8 cellular contexts compared by ENCODE assay signal in the genomic region with DNA sequence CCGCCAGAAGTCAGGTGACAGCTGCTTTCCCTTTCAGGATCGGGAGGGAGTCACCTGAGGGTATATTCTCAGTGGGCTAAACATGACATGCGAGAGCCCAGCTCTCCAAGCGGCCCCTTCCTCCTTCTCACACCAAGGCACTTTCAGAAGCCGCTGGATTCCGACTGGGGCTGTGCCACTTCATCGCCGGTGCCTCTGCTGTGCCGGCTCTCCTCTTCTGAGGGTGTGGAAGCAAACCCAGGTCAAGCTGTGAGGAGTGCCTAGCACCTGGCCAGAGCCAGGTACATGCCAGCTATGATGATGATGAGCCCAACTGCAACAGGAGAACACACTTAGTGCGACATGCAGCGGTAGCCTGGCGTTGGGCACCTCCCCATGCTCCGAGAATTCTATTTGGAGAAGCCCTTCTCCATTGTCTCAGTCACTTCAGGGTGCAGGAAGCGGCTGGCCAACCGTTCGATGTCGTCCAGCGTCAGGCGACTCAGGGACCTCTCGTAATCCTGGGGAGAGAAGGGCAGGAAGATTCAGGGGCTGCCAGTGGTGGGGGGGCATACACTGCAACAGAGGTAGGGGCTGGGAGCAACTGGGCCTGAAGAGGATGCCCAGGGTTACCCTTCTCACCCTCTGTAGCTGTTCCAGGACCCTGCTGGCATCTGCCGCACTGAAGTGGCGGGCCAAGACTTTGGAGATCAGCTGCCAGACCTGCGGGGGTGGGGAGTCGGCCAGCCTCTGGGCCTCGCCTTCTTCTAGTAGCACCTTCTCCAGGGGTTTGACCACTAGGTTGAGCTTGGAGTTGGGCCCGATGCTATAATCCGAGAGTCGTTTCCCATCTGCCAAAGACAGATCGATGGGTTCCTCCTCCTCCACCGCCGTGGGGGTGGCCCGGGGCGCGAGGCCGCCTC. TPM values are rescaled to one million over a fixed set of nuclear protein-coding genes. Genes with fewer than 3 reads are reported as not detected.
A peak's percentile ranks its signal among the peaks of the same experiment; 100 is the strongest.
DNase-seq lines count a peak whose midpoint lies in the region; TF ChIP-seq lines count a peak whose summit lies in the region.

No MANE protein-coding gene starts in this region.

- peaks cover 6% of the 10 kb centered on the region for H3K36me3 Mint-ChIP-seq in endodermal cell (ENCODE audit: low read depth)

- no peaks in the 10 kb centered on the region for H3K4me1 Mint-ChIP-seq in endodermal cell

- H3K9ac ChIP-seq in endodermal cell (ENCODE audit: extremely low read depth, low read length, poor library complexity, severe bottlenecking), result no peak overlapping the region

- H3K9me3 Mint-ChIP-seq in endodermal cell, result peaks cover 74% of the 10 kb centered on the region

- 62% methylated on average over 34 of the region's 35 CpGs; no CpG with 5 or more reads in 1 of the 2 experiments for WGBS in endodermal cell (ENCODE audit: insufficient coverage in 1 of 2, insufficient read length in 1 of 2), 2 experiments

- DNase-seq in COLO668 (lab: John Stamatoyannopoulos, UW; ENCODE audit: unreplicated experiment) (peak; percentile 58), NCI-H2029 (lab: John Stamatoyannopoulos, UW) (peak; percentile 70), endodermal cell (peak; percentile 54), NCI-H1048 (lab: John Stamatoyannopoulos, UW) (no peak), Ammon's horn (ENCODE audit: low spot score) (no peak)
- no peak for DNase-seq in activated effector memory CD4-positive, alpha-beta T cell treated with Interleukin-2 at 50 U/mL for 16 hours
- DNase-seq in activated CD4-positive, alpha-beta T cell treated with anti-CD3 and anti-CD28 coated beads, Interleukin-2, amount 50 U/mL, for 48 hours, result no peak

- no peaks in the 10 kb centered on the region for H3K4me1 ChIP-seq in endodermal cell (ENCODE audit: control insufficient read depth, insufficient read depth, low read length)
- H3K4me1 ChIP-seq in neutrophil (ENCODE audit: control insufficient read depth in 1 of 2, insufficient read depth in 1 of 2, low read depth in 1 of 2, low read length in 1 of 2), result peaks cover 36 to 41% of the 10 kb centered on the region in 2 experiments

- no peaks in the 10 kb centered on the region for H3K9me3 ChIP-seq in endodermal cell (ENCODE audit: control insufficient read depth, low read length)
- H3K9me3 ChIP-seq in neutrophil, result no peaks in the 10 kb centered on the region

- TF ChIP-seq CTCF in endodermal cell (conservative IDR thresholded peaks at IDR 0.05) (no peak), neutrophil (IDR thresholded peaks at IDR 0.05) (no peak)

- H3K36me3 ChIP-seq in endodermal cell (ENCODE audit: control insufficient read depth, insufficient read depth, low read length) (peaks cover 4% of the 10 kb centered on the region), neutrophil (no peaks in the 10 kb centered on the region)

- H3K27ac Mint-ChIP-seq in endodermal cell, result no peak overlapping the region

- peak overlapping the region; percentile 72 for H3K4me3 ChIP-seq in endodermal cell (ENCODE audit: low read length)
- H3K4me3 ChIP-seq in neutrophil (ENCODE audit: low read depth in 1 of 2, low read length in 1 of 2), result peak overlapping the region; percentile 66

- H3K4me3 Mint-ChIP-seq in endodermal cell, result peak overlapping the region; percentile 61

- H3K27me3 ChIP-seq in endodermal cell (ENCODE audit: control insufficient read depth, insufficient read depth, low read length, poor library complexity, severe bottlenecking), result no peaks in the 10 kb centered on the region
- no peaks in the 10 kb centered on the region for H3K27me3 ChIP-seq in neutrophil

- no peaks in the 10 kb centered on the region for H3K27me3 Mint-ChIP-seq in endodermal cell (ENCODE audit: insufficient read depth)

- H3K27ac ChIP-seq in endodermal cell (ENCODE audit: low read depth, low read length), result no peak overlapping the region
- H3K27ac ChIP-seq in neutrophil, result peak overlapping the region; percentile 73

RNA-seq across cellular contexts. Expression of a gene that starts 1.0 kb away (rescaled TPM):
- total RNA-seq in endodermal cell, result 10 to 100 TPM; 29.1 to 35.9 TPM
- polyA plus RNA-seq in endodermal cell (2013, experiment 1 of 2), result 24.5 TPM
- 24.5 TPM for polyA plus RNA-seq in endodermal cell (2013, experiment 2 of 2)

RNA-seq across cellular contexts. Expression of a gene that starts 5.0 kb away (rescaled TPM):
- 1 to 10 TPM; 5.4 to 9.1 TPM for total RNA-seq in endodermal cell
- polyA plus RNA-seq in endodermal cell (2013, experiment 1 of 2), result 7.4 TPM
- polyA plus RNA-seq in endodermal cell (2013, experiment 2 of 2), result 7.8 TPM

RNA-seq across cellular contexts. Expression of a gene that starts 6.3 kb away (rescaled TPM):
- 10 to 100 TPM; 29.5 to 34.1 TPM for total RNA-seq in endodermal cell
- polyA plus RNA-seq in endodermal cell (2013, experiment 1 of 2), result 27.7 TPM
- 27.9 TPM for polyA plus RNA-seq in endodermal cell (2013, experiment 2 of 2)

RNA-seq across cellular contexts. Expression of a gene that starts 27.3 kb away (rescaled TPM):
- total RNA-seq in endodermal cell, result 10 to 100 TPM; 52.6 to 68.8 TPM
- 68.6 TPM for polyA plus RNA-seq in endodermal cell (2013, experiment 1 of 2)
- 65.1 TPM for polyA plus RNA-seq in endodermal cell (2013, experiment 2 of 2)

RNA-seq across cellular contexts. Expression of a gene that starts 30.6 kb away (rescaled TPM):
- 10 to 100 TPM; 23.6 to 24.3 TPM for total RNA-seq in endodermal cell
- 27.7 TPM for polyA plus RNA-seq in endodermal cell (2013, experiment 1 of 2)
- polyA plus RNA-seq in endodermal cell (2013, experiment 2 of 2), result 26.2 TPM

Comparison
In these comparisons a context has a peak if more than half of its experiments do, and no peak if none do; other contexts are left out.
1. DNase-seq: peak in COLO668 (single experiment), NCI-H2029 (single experiment) and endodermal cell (single experiment); none in activated effector memory CD4-positive, alpha-beta T cell treated with Interleukin-2 at 50 U/mL for 16 hours (single experiment), NCI-H1048 (single experiment), activated CD4-positive, alpha-beta T cell treated with anti-CD3 and anti-CD28 coated beads, Interleukin-2, amount 50 U/mL, for 48 hours (0 of 2) and Ammon's horn (single experiment).